9 cellular contexts compared by ENCODE assay signal in genomic region chr7:100837099-100837836, GRCh38. TPM values are rescaled to one million over a fixed set of nuclear protein-coding genes. Genes with fewer than 3 reads are reported as not detected.
DNase-seq lines count a peak whose midpoint lies in the region; ATAC-seq and TF ChIP-seq lines count a peak whose summit lies in the region.
"Had no signal": no experiment of that assay in that cellular context is flagged by ENCODE, and none has a peak within 500 bp of the region (broad histone marks: within the 10 kb centered on the region; RNA-seq: fewer than 3 reads in every experiment).

No MANE protein-coding gene starts in this region.

- TF ChIP-seq POLR2A in spleen (IDR thresholded peaks at IDR 0.05): no peak

- H3K27ac Mint-ChIP-seq in CD8-positive, alpha-beta memory T cell: peak overlapping the region; percentile 39 to 93 (median 84)
- no peak overlapping the region for H3K27ac Mint-ChIP-seq in central memory CD8-positive, alpha-beta T cell (ENCODE audit: low read depth)

- peak overlapping the region; percentile 60 for H3K4me3 ChIP-seq in CD8-positive, alpha-beta memory T cell (ENCODE audit: low read length)
- H3K4me3 ChIP-seq in spleen: peak overlapping the region; percentile 14 to 70 (median 35)

- H3K36me3 Mint-ChIP-seq in CD8-positive, alpha-beta memory T cell: peaks cover 0 to 3% (median 0%) of the 10 kb centered on the region in 3 donors
- peaks cover 1% of the 10 kb centered on the region for H3K36me3 Mint-ChIP-seq in central memory CD8-positive, alpha-beta T cell (ENCODE audit: insufficient read depth)

- WGBS in spleen, 5 donors: 3 to 11% (median 7%) methylated on average over 34 to 37 of the region's 37 CpGs

- peaks cover 0 to 1% (median 0%) of the 10 kb centered on the region in 5 donors for H3K9me3 Mint-ChIP-seq in CD8-positive, alpha-beta memory T cell
- no peaks in the 10 kb centered on the region for H3K9me3 Mint-ChIP-seq in central memory CD8-positive, alpha-beta T cell

- H3K27ac ChIP-seq in CD8-positive, alpha-beta memory T cell (ENCODE audit: low read depth, low read length): peak overlapping the region; percentile 40
- H3K27ac ChIP-seq in spleen: peak overlapping the region; percentile 49 to 88 (median 84)

- CTCF ChIA-PET in CD8-positive, alpha-beta memory T cell (lab: Charles Lee): no interaction called here

- H3K27me3 ChIP-seq in CD8-positive, alpha-beta memory T cell (ENCODE audit: insufficient read depth, low read length, poor library complexity, severe bottlenecking): no peaks in the 10 kb centered on the region
- no peaks in the 10 kb centered on the region for H3K27me3 ChIP-seq in spleen (replicated peaks in 1 of 7)

- H3K9me3 ChIP-seq in CD8-positive, alpha-beta memory T cell (ENCODE audit: low read length): no peaks in the 10 kb centered on the region
- H3K9me3 ChIP-seq in spleen: no peaks in the 10 kb centered on the region

- peak overlapping the region; percentile 81 to 93 (median 85) for H3K4me3 Mint-ChIP-seq in CD8-positive, alpha-beta memory T cell
- peak overlapping the region; percentile 73 for H3K4me3 Mint-ChIP-seq in central memory CD8-positive, alpha-beta T cell

- intact Hi-C loops in spleen (cut with DNase I; ENCODE audit: low total_unique reads): no loop called here

- TF ChIP-seq CTCF in spleen (IDR thresholded peaks at IDR 0.05 in 8 of 11, conservative IDR thresholded peaks at IDR 0.05 in 3 of 11): peak in 2 of 11 experiments; percentile 8 to 13

- no peaks in the 10 kb centered on the region for H3K36me3 ChIP-seq in CD8-positive, alpha-beta memory T cell (ENCODE audit: insufficient read depth, low read length)
- H3K36me3 ChIP-seq in spleen: no peaks in the 10 kb centered on the region

- ATAC-seq in GM21786 (IDR thresholded peaks at IDR 0.05; ENCODE audit: unreplicated experiment) (peak; percentile 64), GM18867 (IDR thresholded peaks at IDR 0.05; ENCODE audit: unreplicated experiment) (no peak)
- peak; percentile 73 for ATAC-seq in central memory CD8-positive, alpha-beta T cell (replicated peaks; ENCODE audit: extremely low read depth, poor library complexity, severe bottlenecking)
- ATAC-seq: Panc1 had no signal

- DNase-seq in CD8-positive, alpha-beta memory T cell: peak; percentile 52 to 79 (median 65)
- DNase-seq in NCI-H2107 (lab: John Stamatoyannopoulos, UW) (peak; percentile 71), islet precursor cell (peak; percentile 97), spleen (peak; percentile 97)
- DNase-seq in activated CD4-positive, CD25-positive, alpha-beta regulatory T cell treated with anti-CD3 and anti-CD28 coated beads, Interleukin-2, amount 50 U/mL, for 72 hours: peak; percentile 69
- DNase-seq in central memory CD8-positive, alpha-beta T cell (ENCODE audit: low spot score in 2 of 2): peak; percentile 32 to 37

- H3K4me1 Mint-ChIP-seq in CD8-positive, alpha-beta memory T cell: peaks cover 8 to 12% (median 12%) of the 10 kb centered on the region in 3 donors
- H3K4me1 Mint-ChIP-seq in central memory CD8-positive, alpha-beta T cell: peaks cover 5% of the 10 kb centered on the region

- POLR2A ChIA-PET in CD8-positive, alpha-beta memory T cell (lab: Charles Lee): interaction anchor here (1.0 kb wide), 1 partner anchor 15 kb away, joined by 4 read pairs; the partner anchor contains the start of gene SLC12A9

- H3K27me3 Mint-ChIP-seq in CD8-positive, alpha-beta memory T cell: peaks cover 0 to 1% of the 10 kb centered on the region in 2 donors
- no peaks in the 10 kb centered on the region for H3K27me3 Mint-ChIP-seq in central memory CD8-positive, alpha-beta T cell

- no peaks in the 10 kb centered on the region for H3K4me1 ChIP-seq in CD8-positive, alpha-beta memory T cell (ENCODE audit: insufficient read depth, low read length)
- H3K4me1 ChIP-seq in spleen: peaks cover 8 to 36% (median 23%) of the 10 kb centered on the region in 6 donors

RNA-seq across cellular contexts. Expression of gene EPHB4, which starts 9.9 kb away (rescaled TPM):
- 1 to 10 TPM; 2.5 to 2.9 TPM for total RNA-seq in CD8-positive, alpha-beta memory T cell
- not detected for polyA plus RNA-seq in CD8-positive, alpha-beta memory T cell
- 100 to 1,000 TPM in 5 of 7 donors, 10 to 100 TPM in 2; 82.9 to 157 (median 109) TPM for total RNA-seq in spleen
- polyA plus RNA-seq in spleen: 10 to 100 TPM; 14.8 to 34.7 (median 21.4) TPM

RNA-seq across cellular contexts. Expression of gene SLC12A9, which starts 15.2 kb away (rescaled TPM):
- total RNA-seq in CD8-positive, alpha-beta memory T cell: 10 to 100 TPM; 24.7 to 29.1 TPM
- 9.5 TPM for polyA plus RNA-seq in CD8-positive, alpha-beta memory T cell
- 100 to 1,000 TPM in 1 of 7 donors, 10 to 100 TPM in 6; 34.4 to 109 (median 55.7) TPM for total RNA-seq in spleen
- polyA plus RNA-seq in spleen: 10 to 100 TPM; 17.0 to 48.4 (median 39.3) TPM

RNA-seq across cellular contexts. Expression of gene TRIP6, which starts 29.9 kb away (rescaled TPM):
- total RNA-seq in CD8-positive, alpha-beta memory T cell: 10 to 100 TPM; 36.8 to 37.7 TPM
- polyA plus RNA-seq in CD8-positive, alpha-beta memory T cell: 2.0 TPM
- total RNA-seq in spleen: 10 to 100 TPM; 17.6 to 30.2 (median 22.2) TPM
- 10 to 100 TPM; 12.4 to 22.4 (median 14.8) TPM for polyA plus RNA-seq in spleen

RNA-seq across cellular contexts. Expression of gene SRRT, which starts 37.6 kb away (rescaled TPM):
- 100 to 1,000 TPM; 285 to 290 TPM for total RNA-seq in CD8-positive, alpha-beta memory T cell
- polyA plus RNA-seq in CD8-positive, alpha-beta memory T cell: 90.7 TPM
- 100 to 1,000 TPM in 4 of 7 donors, 10 to 100 TPM in 3; 67.0 to 160 (median 132) TPM for total RNA-seq in spleen
- polyA plus RNA-seq in spleen: 100 to 1,000 TPM in 1 of 3 donors, 10 to 100 TPM in 2; 54.7 to 104 (median 92.6) TPM

RNA-seq across cellular contexts. Expression of gene UFSP1, which starts 52.2 kb away (rescaled TPM):
- total RNA-seq in CD8-positive, alpha-beta memory T cell: 1 to 10 TPM; 3.1 to 4.0 TPM
- polyA plus RNA-seq in CD8-positive, alpha-beta memory T cell: 2.1 TPM
- total RNA-seq in spleen: 1 to 10 TPM; 1.3 to 5.6 (median 2.8) TPM
- 1 to 10 TPM; 4.2 to 6.9 (median 5.1) TPM for polyA plus RNA-seq in spleen

Comparison
In these comparisons a context has a peak if more than half of its experiments do, and no peak if none do; other contexts are left out.
1. DNase-seq: peak in every context shown above with its lines; median percentile 97 in islet precursor cell; 97 in spleen; 71 in NCI-H2107; 69 in activated CD4-positive, CD25-positive, alpha-beta regulatory T cell treated with anti-CD3 and anti-CD28 coated beads, Interleukin-2, amount 50 U/mL, for 72 hours; 65 in CD8-positive, alpha-beta memory T cell; 34 in central memory CD8-positive, alpha-beta T cell.
2. RNA of gene EPHB4, which starts 9.9 kb away (total RNA-seq): 82.9 to 157 TPM in spleen; 2.5 to 2.9 TPM in CD8-positive, alpha-beta memory T cell; every median in the first group is over 10 times any median in the second.